ENCODE assay signal across 8 cellular contexts in the genomic region with DNA sequence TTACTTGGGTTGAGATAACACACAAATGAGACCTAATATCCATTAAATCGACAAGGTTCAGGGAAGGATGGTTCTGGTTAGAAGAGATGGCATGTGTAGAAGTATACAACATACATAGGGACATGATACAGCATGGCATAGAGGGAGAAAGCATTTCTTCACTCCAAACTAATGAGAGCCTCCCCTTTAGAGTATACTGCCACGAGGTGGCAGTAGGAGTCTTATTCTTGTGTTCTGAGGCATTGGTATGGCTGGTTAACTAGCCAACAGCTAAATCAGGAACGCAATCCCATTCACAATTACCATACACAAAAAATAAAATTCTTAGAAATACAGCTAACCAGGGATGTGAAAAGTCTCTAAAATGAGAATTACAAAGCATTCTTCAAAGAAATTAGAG. TPM values are rescaled to one million over a fixed set of nuclear protein-coding genes. Genes with fewer than 3 reads are reported as not detected.
DNase-seq lines count a peak whose midpoint lies in the region; ATAC-seq lines count a peak whose summit lies in the region.

No MANE protein-coding gene starts in this region.

- ATAC-seq in HG02885 (IDR thresholded peaks at IDR 0.05; ENCODE audit: poor library complexity, unreplicated experiment) (no peak), GM21390 (IDR thresholded peaks at IDR 0.05; ENCODE audit: unreplicated experiment) (no peak)

- no peaks in the 10 kb centered on the region for H3K36me3 ChIP-seq in effector memory CD4-positive, alpha-beta T cell (ENCODE audit: control insufficient read depth, insufficient read depth, low read length)

- H3K27me3 ChIP-seq in effector memory CD4-positive, alpha-beta T cell (replicated peaks; ENCODE audit: control insufficient read depth, insufficient read depth, low read length, poor library complexity, severe bottlenecking): no peaks in the 10 kb centered on the region

- H3K9me3 ChIP-seq in effector memory CD4-positive, alpha-beta T cell (ENCODE audit: control insufficient read depth, low read length): no peaks in the 10 kb centered on the region

- no peaks in the 10 kb centered on the region for H3K4me1 ChIP-seq in effector memory CD4-positive, alpha-beta T cell (ENCODE audit: control insufficient read depth, insufficient read depth, low read length, poor library complexity, severe bottlenecking)

- DNase-seq in activated CD8-positive, alpha-beta memory T cell treated with anti-CD3 and anti-CD28 coated beads, Interleukin-2, amount 50 U/mL, for 4 hours: peak; percentile 35
- DNase-seq in activated CD8-positive, alpha-beta memory T cell treated with anti-CD3 and anti-CD28 coated beads, Interleukin-2, amount 50 U/mL, for 48 hours: no peak
- peak; percentile 35 for DNase-seq in Jurkat, Clone E6-1 (ENCODE audit: low read depth, low spot score)
- DNase-seq in SW480 (ENCODE audit: low spot score) (peak; percentile 18), non-pigmented ciliary epithelial cell (ENCODE audit: low read depth) (peak; percentile 4)
- DNase-seq in effector memory CD4-positive, alpha-beta T cell: peak in 2 of 3 donors; percentile 1

- no peak overlapping the region for H3K27ac ChIP-seq in effector memory CD4-positive, alpha-beta T cell (ENCODE audit: insufficient read depth, low read length, poor library complexity, severe bottlenecking)

- no peak overlapping the region for H3K4me3 ChIP-seq in Jurkat, Clone E6-1 (ENCODE audit: low read length)
- H3K4me3 ChIP-seq in effector memory CD4-positive, alpha-beta T cell (ENCODE audit: insufficient read depth, low read depth, low read length, poor library complexity, severe bottlenecking): no peak overlapping the region

RNA-seq across cellular contexts. Expression of a gene that starts 29.1 kb away (rescaled TPM):
- 36.7 TPM for polyA plus RNA-seq in Jurkat, Clone E6-1 (2012; ENCODE audit: insufficient read depth, insufficient read length)
